In genomic region chr16:83958137-83958810, GRCh38 we compare ENCODE assay signal across 2 cellular contexts.
TF ChIP-seq lines count a peak whose summit lies in the region.

No MANE protein-coding gene starts in this region.

TF ChIP-seq in GM12878, 131 proteins besides CTCF, POLR2A, EP300 and RAD21:
- TF ChIP-seq MXI1 (IDR thresholded peaks at IDR 0.05; ENCODE audit: low read depth, low read length) = no peak
- TF ChIP-seq BCL3 (IDR thresholded peaks at IDR 0.05; ENCODE audit: borderline replicate concordance, insufficient read depth, low read depth, low read length, poor library complexity, severe bottlenecking) = peak; percentile 23

TF ChIP-seq in GM23338, 12 proteins besides CTCF, POLR2A, EP300 and RAD21:
- TF ChIP-seq ZNF462 (CRISPR knock-in tag; IDR thresholded peaks at IDR 0.05) (no peak), CREB1 (CRISPR knock-in tag; IDR thresholded peaks at IDR 0.05; ENCODE audit: low read depth) (no peak), ETS1 (IDR thresholded peaks at IDR 0.05) (no peak), ZNF331 (CRISPR knock-in tag; IDR thresholded peaks at IDR 0.05; ENCODE audit: low read depth) (no peak), ZNF114 (CRISPR knock-in tag; IDR thresholded peaks at IDR 0.05) (no peak)
